In genomic region chr15:56052389-56053045, GRCh38 we compare ENCODE assay signal across 9 cellular contexts. TPM values are rescaled to one million over a fixed set of nuclear protein-coding genes. Genes with fewer than 3 reads are reported as not detected.
DNase-seq lines count a peak whose midpoint lies in the region; ATAC-seq, FAIRE-seq and TF ChIP-seq lines count a peak whose summit lies in the region.
"Had no signal": no experiment of that assay in that cellular context is flagged by ENCODE, and none has a peak within 500 bp of the region (broad histone marks: within the 10 kb centered on the region; RNA-seq: fewer than 3 reads in every experiment).

No MANE protein-coding gene starts in this region.

- peak; percentile 86 for FAIRE-seq in TTC549 (lab: Jason Lieb, UNC)

- H3K27me3 ChIP-seq in CD8-positive, alpha-beta T cell (ENCODE audit: insufficient read depth, low read length) = no peaks in the 10 kb centered on the region
- H3K27me3 ChIP-seq in foreskin keratinocyte (no peaks in the 10 kb centered on the region), psoas muscle (ENCODE audit: insufficient read depth in 3 of 3, low read length in 2 of 3) (no peaks in the 10 kb centered on the region)

- H3K4me3 Mint-ChIP-seq in CD8-positive, alpha-beta T cell = no peak overlapping the region
- H3K4me3 Mint-ChIP-seq in activated T-helper 1 cell treated with anti-CD3 and anti-CD28 coated beads, Interleukin-12 subunit alpha, Interleukin-12 subunit beta, Interleukin-2, Interleukin-4 antibody, amounts not matched to agents 30 ng/mL and 10 ng/mL and 1 ng/mL, durations not matched to agents 14 hours and 24 hours and 36 hours = no peak overlapping the region

- H3K4me1 ChIP-seq in CD8-positive, alpha-beta T cell (ENCODE audit: insufficient read depth, low read length) = no peaks in the 10 kb centered on the region
- no peaks in the 10 kb centered on the region for H3K4me1 ChIP-seq in foreskin keratinocyte
- H3K4me1 ChIP-seq in psoas muscle = no peaks in the 10 kb centered on the region

- CTCF ChIA-PET in CD8-positive, alpha-beta T cell (lab: Charles Lee) = interaction anchor here (0.7 to 3.9 kb wide), 17 partner anchors 10 to 404 kb away, joined by 3 to 19 read pairs (median 4); partner anchors contain the start of gene NEDD4

- H3K27me3 Mint-ChIP-seq in CD8-positive, alpha-beta T cell (ENCODE audit: low read depth) = no peaks in the 10 kb centered on the region
- H3K27me3 Mint-ChIP-seq in activated T-helper 1 cell treated with anti-CD3 and anti-CD28 coated beads, Interleukin-12 subunit alpha, Interleukin-12 subunit beta, Interleukin-2, Interleukin-4 antibody, amounts not matched to agents 30 ng/mL and 10 ng/mL and 1 ng/mL, durations not matched to agents 14 hours and 24 hours and 36 hours (ENCODE audit: insufficient read depth) = peaks cover 5% of the 10 kb centered on the region

- intact Hi-C loops in CD8-positive, alpha-beta T cell (cut with DNase I, micrococcal nuclease) = loop anchor here (1.0 to 10.0 kb wide), 4 partner anchors 60 to 404 kb away; partner anchors contain the start of gene NEDD4 (in 2 of the 2)
- intact Hi-C loops in psoas muscle (cut with DNase I) = loop anchor here (5.0 to 10.0 kb wide), 4 partner anchors 60 to 528 kb away; partner anchors contain the start of gene NEDD4 (in 1 of the 2)
- intact Hi-C loops in activated T-helper 1 cell treated with anti-CD3 and anti-CD28 coated beads, Interleukin-12 subunit alpha, Interleukin-12 subunit beta, Interleukin-2, Interleukin-4 antibody, amounts not matched to agents 30 ng/mL and 10 ng/mL and 1 ng/mL, durations not matched to agents 14 hours and 24 hours and 36 hours (cut with micrococcal nuclease) = loop anchor here (1.0 to 5.0 kb wide), 5 partner anchors 60 to 404 kb away; partner anchors contain the start of gene NEDD4

- no peaks in the 10 kb centered on the region for H3K4me1 Mint-ChIP-seq in CD8-positive, alpha-beta T cell (ENCODE audit: low read depth)
- peaks cover 6% of the 10 kb centered on the region for H3K4me1 Mint-ChIP-seq in activated T-helper 1 cell treated with anti-CD3 and anti-CD28 coated beads, Interleukin-12 subunit alpha, Interleukin-12 subunit beta, Interleukin-2, Interleukin-4 antibody, amounts not matched to agents 30 ng/mL and 10 ng/mL and 1 ng/mL, durations not matched to agents 14 hours and 24 hours and 36 hours (ENCODE audit: low read depth)

- ATAC-seq in CD8-positive, alpha-beta T cell = peak; percentile 74
- ATAC-seq in GM18517 (IDR thresholded peaks at IDR 0.05; ENCODE audit: unreplicated experiment) = peak; percentile 67
- peak; percentile 63 for ATAC-seq in foreskin keratinocyte
- ATAC-seq in psoas muscle = peak; percentile 48 to 77 (median 60)

- H3K4me3 ChIP-seq in CD8-positive, alpha-beta T cell (ENCODE audit: low read depth, low read length) = no peak overlapping the region
- H3K4me3 ChIP-seq in psoas muscle = no peak overlapping the region
- H3K4me3 ChIP-seq: SK-N-MC had no signal

- 10 to 20% (median 12%) methylated on average over 2 of the region's 2 CpGs for WGBS in psoas muscle, 3 donors

- no peak overlapping the region for H3K27ac ChIP-seq in CD8-positive, alpha-beta T cell (ENCODE audit: low read depth, low read length)
- H3K27ac ChIP-seq in foreskin keratinocyte (no peak overlapping the region), psoas muscle (no peak overlapping the region)
- H3K27ac ChIP-seq: SK-N-MC had no signal

- H3K9me3 Mint-ChIP-seq in CD8-positive, alpha-beta T cell = no peaks in the 10 kb centered on the region
- H3K9me3 Mint-ChIP-seq in activated T-helper 1 cell treated with anti-CD3 and anti-CD28 coated beads, Interleukin-12 subunit alpha, Interleukin-12 subunit beta, Interleukin-2, Interleukin-4 antibody, amounts not matched to agents 30 ng/mL and 10 ng/mL and 1 ng/mL, durations not matched to agents 14 hours and 24 hours and 36 hours = no peaks in the 10 kb centered on the region

- no peak overlapping the region for H3K27ac Mint-ChIP-seq in CD8-positive, alpha-beta T cell
- no peak overlapping the region for H3K27ac Mint-ChIP-seq in activated T-helper 1 cell treated with anti-CD3 and anti-CD28 coated beads, Interleukin-12 subunit alpha, Interleukin-12 subunit beta, Interleukin-2, Interleukin-4 antibody, amounts not matched to agents 30 ng/mL and 10 ng/mL and 1 ng/mL, durations not matched to agents 14 hours and 24 hours and 36 hours

- no peak for DNase-seq in CD8-positive, alpha-beta T cell
- DNase-seq in LoVo (ENCODE audit: low spot score) = peak; percentile 71
- peak; percentile 35 to 72 for DNase-seq in foreskin keratinocyte
- no peak for DNase-seq in psoas muscle
- no peak for DNase-seq in activated T-helper 1 cell treated with anti-CD3 and anti-CD28 coated beads, Interleukin-12 subunit alpha, Interleukin-12 subunit beta, Interleukin-2, Interleukin-4 antibody, amounts not matched to agents 30 ng/mL and 10 ng/mL and 1 ng/mL, durations not matched to agents 14 hours and 24 hours and 36 hours (ENCODE audit: low spot score)
- DNase-seq in activated effector memory CD4-positive, alpha-beta T cell treated with Interleukin-2 at 50 U/mL for 16 hours = no peak

- no peaks in the 10 kb centered on the region for H3K36me3 ChIP-seq in CD8-positive, alpha-beta T cell (ENCODE audit: insufficient read depth, low read length)
- no peaks in the 10 kb centered on the region for H3K36me3 ChIP-seq in psoas muscle (ENCODE audit: insufficient read depth in 1 of 2, low read depth in 1 of 2)

- no peaks in the 10 kb centered on the region for H3K9me3 ChIP-seq in CD8-positive, alpha-beta T cell (ENCODE audit: low read length)
- H3K9me3 ChIP-seq in psoas muscle = no peaks in the 10 kb centered on the region

- no peaks in the 10 kb centered on the region for H3K36me3 Mint-ChIP-seq in CD8-positive, alpha-beta T cell
- H3K36me3 Mint-ChIP-seq in activated T-helper 1 cell treated with anti-CD3 and anti-CD28 coated beads, Interleukin-12 subunit alpha, Interleukin-12 subunit beta, Interleukin-2, Interleukin-4 antibody, amounts not matched to agents 30 ng/mL and 10 ng/mL and 1 ng/mL, durations not matched to agents 14 hours and 24 hours and 36 hours (ENCODE audit: low read depth) = no peaks in the 10 kb centered on the region

- POLR2A ChIA-PET in CD8-positive, alpha-beta T cell (lab: Charles Lee) = no interaction called here

- peak; percentile 97 for TF ChIP-seq CTCF in CD8-positive, alpha-beta T cell (IDR thresholded peaks at IDR 0.05)
- peak; percentile 93 for TF ChIP-seq CTCF in foreskin keratinocyte (conservative IDR thresholded peaks at IDR 0.05)
- peak; percentile 80 for TF ChIP-seq CTCF in psoas muscle (IDR thresholded peaks at IDR 0.05)

RNA-seq across cellular contexts. Expression of gene NEDD4, which starts 59.1 kb away (rescaled TPM):
- 1 to 10 TPM in 1 of 2 experiments, under 1 TPM in 1; 0.89 to 1.4 TPM for total RNA-seq in CD8-positive, alpha-beta T cell
- total RNA-seq in foreskin keratinocyte (24.8 and 40.2 TPM in 2 replicates), psoas muscle (100 to 1,000 TPM in 1 of 4 donors, 10 to 100 TPM in 3; 39.1 to 145 (median 82.1) TPM)
- polyA plus RNA-seq in foreskin keratinocyte (3.9 and 7.8 TPM in 2 replicates), psoas muscle (100 to 1,000 TPM in 1 of 3 donors, 10 to 100 TPM in 2; 36.2 to 134 (median 94.5) TPM)
- 10.4 and 12.6 TPM in 2 replicates for total RNA-seq in activated T-helper 1 cell treated with anti-CD3 and anti-CD28 coated beads, Interleukin-12 subunit alpha, Interleukin-12 subunit beta, Interleukin-2, Interleukin-4 antibody, amounts not matched to agents 30 ng/mL and 10 ng/mL and 1 ng/mL, durations not matched to agents 14 hours and 24 hours and 36 hours

Comparison
In these comparisons a context has a peak if more than half of its experiments do, and no peak if none do; other contexts are left out.
1. DNase-seq: peak in LoVo (single experiment) and foreskin keratinocyte (2 of 2); none in CD8-positive, alpha-beta T cell (0 of 7), psoas muscle (0 of 2), activated T-helper 1 cell treated with anti-CD3 and anti-CD28 coated beads, Interleukin-12 subunit alpha, Interleukin-12 subunit beta, Interleukin-2, Interleukin-4 antibody, amounts not matched to agents 30 ng/mL and 10 ng/mL and 1 ng/mL, durations not matched to agents 14 hours and 24 hours and 36 hours (single experiment) and activated effector memory CD4-positive, alpha-beta T cell treated with Interleukin-2 at 50 U/mL for 16 hours (single experiment).
2. Peak in every context shown above with its lines, with median percentiles within 50 percentile points of each other: ATAC-seq and CTCF ChIP-seq.